1 cellular context compared by ENCODE assay signal in the genomic region with DNA sequence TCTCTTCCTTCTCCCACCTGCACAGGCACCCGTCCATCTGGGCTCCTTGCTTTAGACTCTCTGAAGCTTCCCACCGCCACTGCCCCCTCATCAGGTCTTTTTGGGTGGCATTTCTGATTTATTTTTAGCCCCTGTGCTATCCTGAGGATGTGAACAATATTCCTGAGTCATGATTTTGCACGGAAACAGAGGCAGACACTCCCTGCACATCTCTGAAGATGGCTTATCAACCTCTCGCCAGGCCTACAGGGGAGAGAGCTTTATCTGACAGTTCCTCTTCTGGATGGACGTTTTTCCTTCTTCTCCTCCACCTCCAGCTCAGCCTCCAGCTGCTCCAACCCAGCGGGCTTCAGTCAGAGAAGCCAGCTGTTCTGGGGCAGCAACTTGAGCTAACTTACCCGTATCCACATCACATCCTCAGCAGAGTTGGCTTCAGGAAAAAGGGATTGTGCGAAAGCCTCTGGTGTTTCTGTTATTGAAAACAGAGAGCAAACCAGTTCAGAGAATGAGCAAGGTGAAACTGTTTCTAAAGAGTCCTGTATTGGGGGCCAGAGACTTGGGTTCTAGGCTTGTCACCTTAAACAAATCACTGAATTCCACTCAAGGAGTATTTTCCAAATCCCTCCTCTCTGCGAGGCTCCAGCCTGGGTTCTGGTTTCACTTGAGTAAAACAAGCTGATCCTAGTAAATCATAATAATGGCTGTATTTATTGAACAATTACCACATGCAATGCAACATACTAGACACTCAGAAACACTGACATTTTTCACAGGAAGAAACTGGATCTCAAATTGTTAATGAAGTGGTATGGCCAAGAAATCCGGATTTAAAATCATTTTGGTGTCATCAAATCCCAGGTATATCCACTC.
TF ChIP-seq lines count a peak whose summit lies in the region.

No MANE protein-coding gene starts in this region.

TF ChIP-seq in IMR-90, 13 proteins besides CTCF, POLR2A, EP300 and RAD21:
- TF ChIP-seq, protein P1, sequence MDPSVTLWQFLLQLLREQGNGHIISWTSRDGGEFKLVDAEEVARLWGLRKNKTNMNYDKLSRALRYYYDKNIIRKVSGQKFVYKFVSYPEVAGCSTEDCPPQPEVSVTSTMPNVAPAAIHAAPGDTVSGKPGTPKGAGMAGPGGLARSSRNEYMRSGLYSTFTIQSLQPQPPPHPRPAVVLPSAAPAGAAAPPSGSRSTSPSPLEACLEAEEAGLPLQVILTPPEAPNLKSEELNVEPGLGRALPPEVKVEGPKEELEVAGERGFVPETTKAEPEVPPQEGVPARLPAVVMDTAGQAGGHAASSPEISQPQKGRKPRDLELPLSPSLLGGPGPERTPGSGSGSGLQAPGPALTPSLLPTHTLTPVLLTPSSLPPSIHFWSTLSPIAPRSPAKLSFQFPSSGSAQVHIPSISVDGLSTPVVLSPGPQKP (IDR thresholded peaks at IDR 0.05; ENCODE audit: borderline replicate concordance, low read depth, low read length): no peak
- peak; percentile 32; the same call in 1 of the 2 replicates for TF ChIP-seq MAFK (IDR thresholded peaks at IDR 0.05; ENCODE audit: low read depth, low read length)
- TF ChIP-seq NFE2L2 (IDR thresholded peaks at IDR 0.05; ENCODE audit: low read depth, low read length): peak; percentile 38; the same call in 1 of the 2 replicates
TF ChIP-seq in IMR-90: peak in this region for 2.
